1 cellular context compared by ENCODE assay signal in genomic region chr7:5273866-5274381, GRCh38.
TF ChIP-seq lines count a peak whose summit lies in the region.
"Not testable (repeated sequence)": the region's sequence is repeated elsewhere in the genome, so short reads cannot be mapped to it uniquely, and the experiment has no call there.

No MANE protein-coding gene starts in this region.

TF ChIP-seq in HepG2, 621 proteins besides CTCF, POLR2A, EP300 and RAD21 (continued from another document):
- TF ChIP-seq, protein P1, sequence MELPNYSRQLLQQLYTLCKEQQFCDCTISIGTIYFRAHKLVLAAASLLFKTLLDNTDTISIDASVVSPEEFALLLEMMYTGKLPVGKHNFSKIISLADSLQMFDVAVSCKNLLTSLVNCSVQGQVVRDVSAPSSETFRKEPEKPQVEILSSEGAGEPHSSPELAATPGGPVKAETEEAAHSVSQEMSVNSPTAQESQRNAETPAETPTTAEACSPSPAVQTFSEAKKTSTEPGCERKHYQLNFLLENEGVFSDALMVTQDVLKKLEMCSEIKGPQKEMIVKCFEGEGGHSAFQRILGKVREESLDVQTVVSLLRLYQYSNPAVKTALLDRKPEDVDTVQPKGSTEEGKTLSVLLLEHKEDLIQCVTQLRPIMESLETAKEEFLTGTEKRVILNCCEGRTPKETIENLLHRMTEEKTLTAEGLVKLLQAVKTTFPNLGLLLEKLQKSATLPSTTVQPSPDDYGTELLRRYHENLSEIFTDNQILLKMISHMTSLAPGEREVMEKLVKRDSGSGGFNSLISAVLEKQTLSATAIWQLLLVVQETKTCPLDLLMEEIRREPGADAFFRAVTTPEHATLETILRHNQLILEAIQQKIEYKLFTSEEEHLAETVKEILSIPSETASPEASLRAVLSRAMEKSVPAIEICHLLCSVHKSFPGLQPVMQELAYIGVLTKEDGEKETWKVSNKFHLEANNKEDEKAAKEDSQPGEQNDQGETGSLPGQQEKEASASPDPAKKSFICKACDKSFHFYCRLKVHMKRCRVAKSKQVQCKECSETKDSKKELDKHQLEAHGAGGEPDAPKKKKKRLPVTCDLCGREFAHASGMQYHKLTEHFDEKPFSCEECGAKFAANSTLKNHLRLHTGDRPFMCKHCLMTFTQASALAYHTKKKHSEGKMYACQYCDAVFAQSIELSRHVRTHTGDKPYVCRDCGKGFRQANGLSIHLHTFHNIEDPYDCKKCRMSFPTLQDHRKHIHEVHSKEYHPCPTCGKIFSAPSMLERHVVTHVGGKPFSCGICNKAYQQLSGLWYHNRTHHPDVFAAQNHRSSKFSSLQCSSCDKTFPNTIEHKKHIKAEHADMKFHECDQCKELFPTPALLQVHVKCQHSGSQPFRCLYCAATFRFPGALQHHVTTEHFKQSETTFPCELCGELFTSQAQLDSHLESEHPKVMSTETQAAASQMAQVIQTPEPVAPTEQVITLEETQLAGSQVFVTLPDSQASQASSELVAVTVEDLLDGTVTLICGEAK (IDR thresholded peaks at IDR 0.05), result 0 out of 2 replicates have a peak, but pooled peaks have one; percentile 7
- TF ChIP-seq, protein P1 (CRISPR knock-in tag; IDR thresholded peaks at IDR 0.05), result peak; percentile 97
- TF ChIP-seq, protein P2, sequence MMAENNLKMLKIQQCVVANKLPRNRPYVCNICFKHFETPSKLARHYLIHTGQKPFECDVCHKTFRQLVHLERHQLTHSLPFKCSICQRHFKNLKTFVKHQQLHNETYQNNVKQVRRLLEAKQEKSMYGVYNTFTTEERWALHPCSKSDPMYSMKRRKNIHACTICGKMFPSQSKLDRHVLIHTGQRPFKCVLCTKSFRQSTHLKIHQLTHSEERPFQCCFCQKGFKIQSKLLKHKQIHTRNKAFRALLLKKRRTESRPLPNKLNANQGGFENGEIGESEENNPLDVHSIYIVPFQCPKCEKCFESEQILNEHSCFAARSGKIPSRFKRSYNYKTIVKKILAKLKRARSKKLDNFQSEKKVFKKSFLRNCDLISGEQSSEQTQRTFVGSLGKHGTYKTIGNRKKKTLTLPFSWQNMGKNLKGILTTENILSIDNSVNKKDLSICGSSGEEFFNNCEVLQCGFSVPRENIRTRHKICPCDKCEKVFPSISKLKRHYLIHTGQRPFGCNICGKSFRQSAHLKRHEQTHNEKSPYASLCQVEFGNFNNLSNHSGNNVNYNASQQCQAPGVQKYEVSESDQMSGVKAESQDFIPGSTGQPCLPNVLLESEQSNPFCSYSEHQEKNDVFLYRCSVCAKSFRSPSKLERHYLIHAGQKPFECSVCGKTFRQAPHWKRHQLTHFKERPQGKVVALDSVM (CRISPR knock-in tag; IDR thresholded peaks at IDR 0.05), result peak; percentile 60
- not testable (repeated sequence) for TF ChIP-seq SOX6 (IDR thresholded peaks at IDR 0.05)
- TF ChIP-seq SOX6 (CRISPR knock-in tag; IDR thresholded peaks at IDR 0.05) (peak; percentile 64), SOX5 (CRISPR knock-in tag; IDR thresholded peaks at IDR 0.05; ENCODE audit: borderline replicate concordance) (peak; percentile 71; the same call in 1 of the 2 replicates)
- TF ChIP-seq, protein P3, sequence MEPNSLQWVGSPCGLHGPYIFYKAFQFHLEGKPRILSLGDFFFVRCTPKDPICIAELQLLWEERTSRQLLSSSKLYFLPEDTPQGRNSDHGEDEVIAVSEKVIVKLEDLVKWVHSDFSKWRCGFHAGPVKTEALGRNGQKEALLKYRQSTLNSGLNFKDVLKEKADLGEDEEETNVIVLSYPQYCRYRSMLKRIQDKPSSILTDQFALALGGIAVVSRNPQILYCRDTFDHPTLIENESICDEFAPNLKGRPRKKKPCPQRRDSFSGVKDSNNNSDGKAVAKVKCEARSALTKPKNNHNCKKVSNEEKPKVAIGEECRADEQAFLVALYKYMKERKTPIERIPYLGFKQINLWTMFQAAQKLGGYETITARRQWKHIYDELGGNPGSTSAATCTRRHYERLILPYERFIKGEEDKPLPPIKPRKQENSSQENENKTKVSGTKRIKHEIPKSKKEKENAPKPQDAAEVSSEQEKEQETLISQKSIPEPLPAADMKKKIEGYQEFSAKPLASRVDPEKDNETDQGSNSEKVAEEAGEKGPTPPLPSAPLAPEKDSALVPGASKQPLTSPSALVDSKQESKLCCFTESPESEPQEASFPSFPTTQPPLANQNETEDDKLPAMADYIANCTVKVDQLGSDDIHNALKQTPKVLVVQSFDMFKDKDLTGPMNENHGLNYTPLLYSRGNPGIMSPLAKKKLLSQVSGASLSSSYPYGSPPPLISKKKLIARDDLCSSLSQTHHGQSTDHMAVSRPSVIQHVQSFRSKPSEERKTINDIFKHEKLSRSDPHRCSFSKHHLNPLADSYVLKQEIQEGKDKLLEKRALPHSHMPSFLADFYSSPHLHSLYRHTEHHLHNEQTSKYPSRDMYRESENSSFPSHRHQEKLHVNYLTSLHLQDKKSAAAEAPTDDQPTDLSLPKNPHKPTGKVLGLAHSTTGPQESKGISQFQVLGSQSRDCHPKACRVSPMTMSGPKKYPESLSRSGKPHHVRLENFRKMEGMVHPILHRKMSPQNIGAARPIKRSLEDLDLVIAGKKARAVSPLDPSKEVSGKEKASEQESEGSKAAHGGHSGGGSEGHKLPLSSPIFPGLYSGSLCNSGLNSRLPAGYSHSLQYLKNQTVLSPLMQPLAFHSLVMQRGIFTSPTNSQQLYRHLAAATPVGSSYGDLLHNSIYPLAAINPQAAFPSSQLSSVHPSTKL (CRISPR knock-in tag; IDR thresholded peaks at IDR 0.05), result 0 out of 2 replicates have a peak, but pooled peaks have one; percentile 17
TF ChIP-seq in HepG2: peak in this region for 10; not testable (repeated sequence) for 611.
